In the genomic region with DNA sequence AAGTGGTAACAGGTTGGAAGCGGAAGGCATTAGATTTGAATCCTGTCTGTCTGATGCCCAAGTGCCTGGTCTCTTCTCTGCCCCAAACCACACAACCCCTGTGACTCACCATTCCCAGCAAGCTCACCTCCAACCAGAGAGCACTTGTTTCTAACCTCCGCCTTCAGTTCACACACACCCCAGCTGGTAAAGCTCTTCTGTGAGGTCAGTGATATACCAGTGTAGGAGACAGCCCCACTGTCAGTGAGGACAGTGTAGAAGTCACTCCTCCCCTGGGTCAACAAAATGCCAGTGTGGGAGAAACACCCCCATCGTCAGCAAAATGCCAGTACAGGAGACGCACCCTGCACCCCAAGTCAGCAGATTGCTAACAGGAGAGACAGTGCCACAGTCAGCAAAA, we compare ENCODE assay signal across 10 cellular contexts. TPM values are rescaled to one million over a fixed set of nuclear protein-coding genes. Genes with fewer than 3 reads are reported as not detected.
A peak's percentile ranks its signal among the peaks of the same experiment; 100 is the strongest.
DNase-seq lines count a peak whose midpoint lies in the region; ATAC-seq and TF ChIP-seq lines count a peak whose summit lies in the region.
"Had no signal": no experiment of that assay in that cellular context is flagged by ENCODE, and none has a peak within 500 bp of the region (broad histone marks: within the 10 kb centered on the region; RNA-seq: fewer than 3 reads in every experiment).

No MANE protein-coding gene starts in this region.

- TF ChIP-seq CTCF in neural crest cell (conservative IDR thresholded peaks at IDR 0.05) (no peak), CD14-positive monocyte (IDR thresholded peaks at IDR 0.05) (no peak)

- no peaks in the 10 kb centered on the region for H3K36me3 ChIP-seq in ES-I3 (ENCODE audit: insufficient read depth, low read length)
- no peaks in the 10 kb centered on the region for H3K36me3 ChIP-seq in KOPT-K1 (ENCODE audit: insufficient read depth, low read length)

- H3K36me3 Mint-ChIP-seq in neural crest cell (ENCODE audit: low read depth) (no peaks in the 10 kb centered on the region), CD14-positive monocyte (no peaks in the 10 kb centered on the region)

- H3K9me3 ChIP-seq in ES-I3 (ENCODE audit: control insufficient read depth, insufficient read depth, low read length) (no peaks in the 10 kb centered on the region), KOPT-K1 (ENCODE audit: insufficient read depth, low read length, poor library complexity, severe bottlenecking) (no peaks in the 10 kb centered on the region)

- H3K4me1 Mint-ChIP-seq in neural crest cell, result peaks cover 33% of the 10 kb centered on the region
- H3K4me1 Mint-ChIP-seq in CD14-positive monocyte, result peaks cover 11% of the 10 kb centered on the region

- peak overlapping the region; percentile 86 for H3K4me3 Mint-ChIP-seq in neural crest cell
- no peak overlapping the region for H3K4me3 Mint-ChIP-seq in CD14-positive monocyte

- intact Hi-C loops in CD14-positive monocyte (cut with micrococcal nuclease), result no loop called here

- peak overlapping the region; percentile 8; the same call in 1 of the 2 replicates for H3K9ac ChIP-seq in ES-I3 (ENCODE audit: low read depth, low read length)

- peak overlapping the region; percentile 4 for H3K27ac ChIP-seq in KOPT-K1 (ENCODE audit: low read depth, low read length, poor library complexity, severe bottlenecking)

- H3K4me1 ChIP-seq in ES-I3 (ENCODE audit: insufficient read depth, low read length), result peaks cover 21% of the 10 kb centered on the region

- H3K9me3 Mint-ChIP-seq in neural crest cell (no peaks in the 10 kb centered on the region), CD14-positive monocyte (peaks cover 0 to 1% (median 0%) of the 10 kb centered on the region in 7 donors)

- H3K27me3 Mint-ChIP-seq in neural crest cell (ENCODE audit: low read depth) (no peaks in the 10 kb centered on the region), CD14-positive monocyte (ENCODE audit: low read depth in 3 of 3) (peaks cover 3 to 6% (median 3%) of the 10 kb centered on the region in 3 donors)

- DNase-seq in amniotic epithelial cell (ENCODE audit: low read depth), result peak; percentile 50
- no peak for DNase-seq in neural crest cell (ENCODE audit: low read depth, low spot score)
- DNase-seq in CD14-positive monocyte (ENCODE audit: low spot score), result no peak
- no peak for DNase-seq in HT-29 (ENCODE audit: low spot score)
- DNase-seq: cortex of kidney, NCI-H1694 had no signal

- H3K27ac Mint-ChIP-seq in neural crest cell (ENCODE audit: unreplicated experiment) (no peak overlapping the region), CD14-positive monocyte (peak overlapping the region in 1 of 7 donors; percentile 57)

- ATAC-seq in GM19351 (IDR thresholded peaks at IDR 0.05; ENCODE audit: unreplicated experiment) (no peak), GM18520 (IDR thresholded peaks at IDR 0.05; ENCODE audit: unreplicated experiment) (no peak)

RNA-seq across cellular contexts. Expression of a gene that starts 2.6 kb away (rescaled TPM):
- total RNA-seq in neural crest cell, result 22.4 and 22.9 TPM in 2 replicates
- under 1 TPM; 0.15 to 0.26 TPM for polyA plus RNA-seq in CD14-positive monocyte
- 0.05 TPM in 1 of 2 replicates, not detected in the other for total RNA-seq in HT-29 (2014; rRNA removed; shearing (Covaris generic))

RNA-seq across cellular contexts. Expression of a gene that starts 28.6 kb away (rescaled TPM):
- 67.2 and 73.1 TPM in 2 replicates for total RNA-seq in neural crest cell
- 10 to 100 TPM; 61.2 to 68.2 TPM for polyA plus RNA-seq in CD14-positive monocyte
- 42.6 and 43.5 TPM in 2 replicates for total RNA-seq in HT-29 (2014; rRNA removed; shearing (Covaris generic))

Comparison
In these comparisons a context has a peak if more than half of its experiments do, and no peak if none do; other contexts are left out.
1. RNA of a gene that starts 2.6 kb away (total RNA-seq): 22.4 to 22.9 TPM in neural crest cell; 0.05 TPM in HT-29; every median in the first group is over 10 times any median in the second.